In genomic region chr4:2367626-2368025, GRCh38 we compare ENCODE assay signal across 21 cellular contexts. TPM values are rescaled to one million over a fixed set of nuclear protein-coding genes. Genes with fewer than 3 reads are reported as not detected.
DNase-seq lines count a peak whose midpoint lies in the region; ATAC-seq lines count a peak whose summit lies in the region.
"Had no signal": no experiment of that assay in that cellular context is flagged by ENCODE, and none has a peak within 500 bp of the region (broad histone marks: within the 10 kb centered on the region; RNA-seq: fewer than 3 reads in every experiment).

No MANE protein-coding gene starts in this region.

- H3K4me1 Mint-ChIP-seq in activated naive CD4-positive, alpha-beta T cell treated with anti-CD3 and anti-CD28 coated beads for 36 hours (ENCODE audit: low read depth), result peaks cover 4% of the 10 kb centered on the region
- H3K4me1 Mint-ChIP-seq: GM23338 had no signal

- intact Hi-C loops in activated naive CD4-positive, alpha-beta T cell treated with anti-CD3 and anti-CD28 coated beads for 36 hours (cut with micrococcal nuclease), result no loop called here
- intact Hi-C loops in posterior vena cava (cut with DNase I), result no loop called here

- no peak overlapping the region for H3K27ac Mint-ChIP-seq in activated naive CD4-positive, alpha-beta T cell treated with anti-CD3 and anti-CD28 coated beads for 36 hours
- H3K27ac Mint-ChIP-seq: CD8-positive, alpha-beta T cell; GM23338 had no signal

- ATAC-seq in HG03342 (IDR thresholded peaks at IDR 0.05; ENCODE audit: unreplicated experiment), result no peak
- ATAC-seq: CD8-positive, alpha-beta T cell; GM23338 had no signal

- peak overlapping the region; percentile 60 for H3K27ac ChIP-seq in cingulate gyrus (ENCODE audit: low read depth, low read length)

- peaks cover 5% of the 10 kb centered on the region for H3K9me3 Mint-ChIP-seq in activated naive CD4-positive, alpha-beta T cell treated with anti-CD3 and anti-CD28 coated beads for 36 hours
- H3K9me3 Mint-ChIP-seq: CD8-positive, alpha-beta T cell had no signal

- peak; percentile 1 for DNase-seq in activated naive CD4-positive, alpha-beta T cell treated with anti-CD3 and anti-CD28 coated beads for 36 hours
- no peak for DNase-seq in activated naive CD4-positive, alpha-beta T cell treated with Interleukin-2 at 50 U/mL for 16 hours
- DNase-seq in posterior vena cava (ENCODE audit: low spot score) (peak; percentile 41), MV-4-11 (lab: John Stamatoyannopoulos, UW) (no peak), midbrain (lab: John Stamatoyannopoulos, UW) (no peak)
- DNase-seq: 8988T; AML-193; C1 segment of cervical spinal cord; Calu3; CD8-positive, alpha-beta T cell; DMS153; IMR-90; NCI-H446; NCI-H526; OCI-M1; Right ventricle myocardium superior had no signal

- CTCF ChIA-PET in activated naive CD4-positive, alpha-beta T cell treated with anti-CD3 and anti-CD28 coated beads for 36 hours (lab: Charles Lee), result no interaction called here

- no peaks in the 10 kb centered on the region for H3K27me3 Mint-ChIP-seq in activated naive CD4-positive, alpha-beta T cell treated with anti-CD3 and anti-CD28 coated beads for 36 hours (ENCODE audit: low read depth)

- no peak overlapping the region for H3K4me3 Mint-ChIP-seq in activated naive CD4-positive, alpha-beta T cell treated with anti-CD3 and anti-CD28 coated beads for 36 hours
- H3K4me3 Mint-ChIP-seq: CD8-positive, alpha-beta T cell; GM23338 had no signal

- no peaks in the 10 kb centered on the region for H3K36me3 Mint-ChIP-seq in activated naive CD4-positive, alpha-beta T cell treated with anti-CD3 and anti-CD28 coated beads for 36 hours (ENCODE audit: low read depth)
- H3K36me3 Mint-ChIP-seq: CD8-positive, alpha-beta T cell had no signal

RNA-seq across cellular contexts. Expression of gene ZFYVE28, which starts 50.8 kb away (rescaled TPM):
- 1 to 10 TPM; 5.3 to 6.2 TPM for total RNA-seq in activated naive CD4-positive, alpha-beta T cell treated with anti-CD3 and anti-CD28 coated beads for 36 hours
- total RNA-seq in posterior vena cava, result 1 to 10 TPM; 7.4 to 8.4 TPM

RNA-seq across cellular contexts. Expression of gene CFAP99, which starts 51.1 kb away (rescaled TPM):
- not detected for total RNA-seq in activated naive CD4-positive, alpha-beta T cell treated with anti-CD3 and anti-CD28 coated beads for 36 hours
- not detected for total RNA-seq in posterior vena cava
- total RNA-seq: Calu3, GM23338, HT1080, IMR-90, Right ventricle myocardium superior, SK-MEL-5 had no signal

Comparison
In these comparisons a context has a peak if more than half of its experiments do, and no peak if none do; other contexts are left out.
1. DNase-seq: peak in activated naive CD4-positive, alpha-beta T cell treated with anti-CD3 and anti-CD28 coated beads for 36 hours (single experiment) and posterior vena cava (single experiment); none in activated naive CD4-positive, alpha-beta T cell treated with Interleukin-2 at 50 U/mL for 16 hours (single experiment), MV-4-11 (single experiment) and midbrain (single experiment).